Comparison of ENCODE assay signal across 18 cellular contexts in the genomic region with DNA sequence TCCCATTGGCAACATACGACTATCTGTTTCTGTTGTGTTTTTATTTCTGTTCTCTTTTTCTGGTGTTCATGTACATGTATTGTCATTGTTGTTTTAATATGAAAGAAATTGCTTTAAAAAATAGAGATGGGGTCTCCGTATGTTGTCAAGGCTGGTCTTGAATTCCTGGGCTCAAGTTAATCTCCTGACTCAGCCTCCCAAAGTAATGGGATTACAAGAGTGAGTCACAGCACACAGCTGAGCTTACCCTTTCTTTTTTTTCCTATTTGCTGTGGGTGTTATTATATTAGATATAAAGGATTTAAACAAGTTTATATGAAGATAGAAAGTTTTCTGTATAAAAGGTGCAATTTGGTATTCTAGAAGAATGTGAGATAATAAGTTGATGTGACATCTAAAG.
"Had no signal": no experiment of that assay in that cellular context is flagged by ENCODE, and none has a peak within 500 bp of the region (broad histone marks: within the 10 kb centered on the region; RNA-seq: fewer than 3 reads in every experiment).

No MANE protein-coding gene starts in this region.

- H3K27ac ChIP-seq: lower lobe of right lung, neutrophil, right lobe of liver, testis, VCaP had no signal

- ATAC-seq: activated CD4-positive, alpha-beta T cell treated with anti-CD3 and anti-CD28 coated beads for 36 hours; activated T-cell treated with anti-CD3 and anti-CD28 coated beads, Interleukin-2, amount 50 U/mL, for 72 hours; effector memory CD8-positive, alpha-beta T cell; left cardiac atrium; lower lobe of right lung; naive thymus-derived CD8-positive, alpha-beta T cell; right lobe of liver had no signal

- DNase-seq: activated CD4-positive, alpha-beta memory T cell treated with anti-CD3 and anti-CD28 coated beads, Interleukin-2, amount 10 ng/mL, durations not matched to agents 7 days and 5 days; activated CD4-positive, alpha-beta T cell treated with anti-CD3 and anti-CD28 coated beads for 36 hours; activated naive CD8-positive, alpha-beta T cell treated with anti-CD3 and anti-CD28 coated beads, Interleukin-2, amount 10 ng/mL, durations not matched to agents 7 days and 5 days; activated T-cell treated with anti-CD3 and anti-CD28 coated beads, Interleukin-2, amount 50 U/mL, for 72 hours; aorta; central memory CD4-positive, alpha-beta T cell; effector memory CD8-positive, alpha-beta T cell; glutamatergic neuron; left cardiac atrium; lower lobe of right lung; naive thymus-derived CD8-positive, alpha-beta T cell; posterior cingulate gyrus; right lobe of liver; stimulated activated CD4-positive, alpha-beta T cell treated with anti-CD3 and anti-CD28 coated beads, Interleukin-2, amount 100 ng/mL, for 48 hours; T1000; testis had no signal

- H3K27me3 ChIP-seq: neutrophil, right lobe of liver, testis had no signal

- H3K9me3 ChIP-seq: lower lobe of right lung, neutrophil, right lobe of liver, testis had no signal

- H3K4me3 ChIP-seq: lower lobe of right lung, right lobe of liver, testis had no signal

- H3K4me1 ChIP-seq: lower lobe of right lung, right lobe of liver, testis had no signal

- H3K36me3 ChIP-seq: lower lobe of right lung, neutrophil, right lobe of liver had no signal
